9 cellular contexts compared by ENCODE assay signal in the genomic region with DNA sequence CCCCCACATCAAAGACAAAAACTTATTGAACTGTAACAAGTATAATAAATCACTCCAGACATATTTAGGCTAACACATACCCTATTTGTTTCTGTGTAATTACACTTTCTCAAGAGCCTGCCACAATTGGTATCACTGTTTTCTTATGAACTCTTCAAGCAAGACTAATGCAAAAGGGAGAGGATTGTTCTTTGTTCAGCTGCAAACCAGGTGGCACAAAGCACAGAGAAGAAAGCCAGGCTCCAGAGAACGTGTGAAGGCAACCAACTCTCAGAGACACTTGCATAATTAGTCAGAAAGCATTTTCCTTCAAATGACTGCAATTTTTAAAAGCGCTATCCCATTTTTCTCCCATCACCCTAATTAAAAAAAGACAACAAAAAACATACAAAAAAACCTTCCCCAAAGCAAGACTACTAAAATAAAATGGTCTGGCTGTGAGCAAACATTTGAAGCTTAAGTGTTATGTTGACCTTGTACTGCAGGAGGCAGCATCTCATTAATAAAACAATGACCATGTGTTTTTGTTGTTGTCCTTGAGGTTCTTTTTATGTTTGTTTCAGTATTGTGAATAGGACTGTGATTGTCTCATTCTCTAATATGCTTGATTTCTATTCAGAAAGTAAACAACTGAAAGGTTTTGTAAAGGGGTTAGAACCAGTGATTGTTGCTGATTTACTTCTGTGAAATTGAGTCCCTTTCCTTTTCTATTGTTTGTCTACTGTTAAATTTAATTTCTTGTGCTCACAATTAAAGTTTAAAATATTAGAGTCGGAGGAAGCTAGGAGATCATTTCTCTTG.
DNase-seq lines count a peak whose midpoint lies in the region; ATAC-seq, FAIRE-seq and TF ChIP-seq lines count a peak whose summit lies in the region.
"Had no signal": no experiment of that assay in that cellular context is flagged by ENCODE, and none has a peak within 500 bp of the region (broad histone marks: within the 10 kb centered on the region; RNA-seq: fewer than 3 reads in every experiment).

No MANE protein-coding gene starts in this region.

- no peaks in the 10 kb centered on the region for H3K4me1 ChIP-seq in lung (ENCODE audit: control insufficient read depth in 2 of 2, insufficient read depth in 2 of 2, low read length in 2 of 2)

- DNase-seq in NCI-H2196 (lab: John Stamatoyannopoulos, UW; ENCODE audit: unreplicated experiment): peak; percentile 22
- no peak for DNase-seq in NCI-H2196 treated with DMSO at 0.1 percent for 48 hours (lab: John Stamatoyannopoulos, UW; ENCODE audit: unreplicated experiment)
- DNase-seq in NCI-H187 treated with DMSO at 0.1 percent for 48 hours (lab: John Stamatoyannopoulos, UW): peak; percentile 85
- DNase-seq in cerebellum (ENCODE audit: low spot score): peak; percentile 14
- no peak for DNase-seq in lung (ENCODE audit: low spot score)
- DNase-seq in RCC 7860 (ENCODE audit: low spot score): no peak

- peak overlapping the region in 1 of 2 donors; percentile 29 for H3K27ac ChIP-seq in lung (ENCODE audit: low read depth in 1 of 2, low read length in 1 of 2)
- H3K27ac ChIP-seq: BLaER1 treated with 17β-estradiol and CSF1 and Interleukin-3, amounts not matched to agents 10 nM and 100 nM had no signal

- H3K4me3 ChIP-seq in lung: no peak overlapping the region
- H3K4me3 ChIP-seq: BLaER1 treated with 17β-estradiol and CSF1 and Interleukin-3, amounts not matched to agents 10 nM and 100 nM had no signal

- peak; percentile 16 for TF ChIP-seq CTCF in lung (IDR thresholded peaks at IDR 0.05; ENCODE audit: control extremely low read depth, extremely low read depth)

- no peak for FAIRE-seq in RCC 7860 (lab: Jason Lieb, UNC)

- ATAC-seq in lung (ENCODE audit: insufficient read depth, low FRiP score) (no peak), HG02759 (IDR thresholded peaks at IDR 0.05; ENCODE audit: unreplicated experiment) (no peak), GM19324 (IDR thresholded peaks at IDR 0.05; ENCODE audit: low FRiP score, unreplicated experiment) (no peak)

- H3K36me3 ChIP-seq in lung (ENCODE audit: control insufficient read depth in 2 of 2, insufficient read depth in 2 of 2, low read length in 2 of 2): no peaks in the 10 kb centered on the region
- H3K36me3 ChIP-seq: BLaER1 treated with 17β-estradiol and CSF1 and Interleukin-3, amounts not matched to agents 10 nM and 100 nM had no signal

- no peaks in the 10 kb centered on the region for H3K9me3 ChIP-seq in lung (ENCODE audit: control insufficient read depth in 2 of 2, insufficient read depth in 1 of 2, low read length in 1 of 2)

- no peaks in the 10 kb centered on the region for H3K27me3 ChIP-seq in lung (ENCODE audit: control insufficient read depth, insufficient read depth)
- H3K27me3 ChIP-seq: BLaER1 treated with 17β-estradiol and CSF1 and Interleukin-3, amounts not matched to agents 10 nM and 100 nM had no signal

- WGBS in lung, 2 donors: 70 to 76% methylated on average over 3 of the region's 3 CpGs

Comparison
In these comparisons a context has a peak if more than half of its experiments do, and no peak if none do; other contexts are left out.
1. DNase-seq: peak in NCI-H2196 (single experiment), NCI-H187 treated with DMSO at 0.1 percent for 48 hours (single experiment) and cerebellum (single experiment); none in NCI-H2196 treated with DMSO at 0.1 percent for 48 hours (single experiment), lung (single experiment) and RCC 7860 (single experiment).